In genomic region chr4:153573881-153574807, GRCh38 we compare ENCODE assay signal across 1 cellular context.
TF ChIP-seq lines count a peak whose summit lies in the region.

No MANE protein-coding gene starts in this region.

TF ChIP-seq in HepG2, 621 proteins besides CTCF, POLR2A, EP300 and RAD21 (continued from another document):
- TF ChIP-seq ARID3A (IDR thresholded peaks at IDR 0.05; ENCODE audit: low read depth, low read length) (peak; percentile 73; the same call in 1 of the 2 replicates), PREB (CRISPR knock-in tag; IDR thresholded peaks at IDR 0.05) (no peak), ZNF3 (CRISPR knock-in tag; IDR thresholded peaks at IDR 0.05) (no peak)
